In the genomic region with DNA sequence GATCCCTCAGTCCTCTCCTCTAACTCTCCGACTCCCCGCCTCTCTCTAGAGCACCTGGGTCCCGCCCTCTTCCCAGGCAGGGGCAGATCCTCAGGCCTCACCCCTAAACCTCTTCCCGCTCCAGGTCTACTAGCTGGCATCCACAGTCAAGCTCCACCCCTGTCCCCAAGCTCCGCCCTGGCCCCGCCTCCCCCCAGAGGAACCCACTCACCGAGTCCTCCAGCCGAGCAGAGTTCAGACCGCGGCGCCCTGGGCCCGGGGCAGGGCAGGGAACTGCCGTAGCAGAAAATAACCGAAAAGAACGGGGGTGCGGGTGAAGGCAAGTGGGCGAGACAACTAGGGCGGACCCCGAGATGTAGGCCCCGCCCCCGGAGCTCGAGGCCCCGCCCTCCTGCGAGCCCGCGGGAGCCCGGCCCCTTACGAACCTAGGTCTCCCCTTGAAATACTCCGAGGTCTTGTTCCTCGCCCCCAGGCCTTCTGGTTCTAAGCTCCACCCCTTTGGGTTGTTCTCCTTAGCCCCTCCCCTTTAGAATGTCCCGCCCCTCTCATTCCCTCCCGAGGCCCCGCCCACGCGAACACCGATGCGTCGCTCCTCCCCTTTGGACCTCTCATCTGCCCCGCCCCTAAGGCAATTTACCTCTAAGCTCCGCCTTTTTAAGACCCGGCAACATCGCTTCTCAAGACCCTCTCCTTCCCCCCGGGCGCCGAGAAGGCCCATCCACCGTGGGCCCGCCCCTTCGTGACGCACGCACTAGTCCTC, we compare ENCODE assay signal across 8 cellular contexts. TPM values are rescaled to one million over a fixed set of nuclear protein-coding genes. Genes with fewer than 3 reads are reported as not detected.
DNase-seq lines count a peak whose midpoint lies in the region; ATAC-seq, FAIRE-seq and TF ChIP-seq lines count a peak whose summit lies in the region.

Gene GGN, minus strand, starts transcription at position 485 of the 760 bp plus-strand sequence. CDS start 773 bp downstream, outside the sequence.

- peak within 1 kb of the TSS; percentile 89 for H3K4me3 ChIP-seq in astrocyte (ENCODE audit: insufficient read depth, low read depth, low read length)

- FAIRE-seq in astrocyte (lab: Jason Lieb, UNC) = no peak

- peaks cover 35% of the 10 kb centered on the region for H4K20me1 ChIP-seq in astrocyte (ENCODE audit: insufficient read depth, low read length)

- peaks cover 25% of the 10 kb centered on the region for H3K4me1 ChIP-seq in astrocyte (ENCODE audit: insufficient read depth, low read length)

- no peaks in the 10 kb centered on the region for H3K27me3 ChIP-seq in astrocyte (ENCODE audit: insufficient read depth, low read length)

- TF ChIP-seq CTCF in astrocyte (IDR thresholded peaks at IDR 0.05; ENCODE audit: insufficient read depth, low read depth, low read length) = no peak

- H3K27ac Mint-ChIP-seq in astrocyte (ENCODE audit: unreplicated experiment) = peak within 1 kb of the TSS; percentile 97

- ATAC-seq in GM21576 (IDR thresholded peaks at IDR 0.05; ENCODE audit: unreplicated experiment) = peak; percentile 45

- H3K27ac ChIP-seq in astrocyte (ENCODE audit: low read depth, low read length) = peak within 1 kb of the TSS; percentile 84

- H3K4me2 ChIP-seq in astrocyte (ENCODE audit: low read length) = peak within 1 kb of the TSS; percentile 97

- H3K79me2 ChIP-seq in astrocyte (ENCODE audit: insufficient read depth, low read length) = peaks cover 24% of the 10 kb centered on the region

- peaks cover 3% of the 10 kb centered on the region for H3K9me3 Mint-ChIP-seq in astrocyte (ENCODE audit: unreplicated experiment)

- H3K36me3 Mint-ChIP-seq in astrocyte (ENCODE audit: low read depth, unreplicated experiment) = peaks cover 12% of the 10 kb centered on the region

- peak within 1 kb of the TSS; percentile 51 for H2AFZ ChIP-seq in astrocyte (ENCODE audit: low read depth, low read length)

- H3K9ac ChIP-seq in astrocyte (ENCODE audit: low read length) = peak within 1 kb of the TSS; percentile 90

- no peaks in the 10 kb centered on the region for H3K9me3 ChIP-seq in astrocyte (ENCODE audit: insufficient read depth, low read depth, low read length)

- peaks cover 12% of the 10 kb centered on the region for H3K4me1 Mint-ChIP-seq in astrocyte (ENCODE audit: low read depth, unreplicated experiment)

- H3K27me3 Mint-ChIP-seq in astrocyte (ENCODE audit: low read depth, unreplicated experiment) = no peaks in the 10 kb centered on the region

- H3K4me3 Mint-ChIP-seq in astrocyte (ENCODE audit: unreplicated experiment) = peak within 1 kb of the TSS; percentile 95

- DNase-seq in AML-193 (lab: John Stamatoyannopoulos, UW) = peak; percentile 17 to 51
- DNase-seq in NCI-H146 (lab: John Stamatoyannopoulos, UW) = peak; percentile 95
- peak; percentile 95 for DNase-seq in T1000 (lab: John Stamatoyannopoulos, UW)
- DNase-seq in astrocyte (ENCODE audit: low read depth) = peak; percentile 86
- peak; percentile 97 for DNase-seq in hepatic stellate cell (ENCODE audit: low spot score)
- DNase-seq in pulmonary artery endothelial cell (ENCODE audit: low read depth, low spot score) = peak; percentile 81
- DNase-seq in ureter (ENCODE audit: low spot score) = peak; percentile 89

- H3K36me3 ChIP-seq in astrocyte (ENCODE audit: insufficient read depth, low read length) = peaks cover 4% of the 10 kb centered on the region

RNA-seq across cellular contexts. Expression of gene GGN, which starts in this region (rescaled TPM):
- 2.1 and 2.8 TPM in 2 replicates for total RNA-seq in astrocyte
- total RNA-seq in pulmonary artery endothelial cell = 0.33 and 0.35 TPM in 2 replicates
- 0.86 TPM for total RNA-seq in ureter

Comparison
In these comparisons a context has a peak if more than half of its experiments do, and no peak if none do; other contexts are left out.
1. Peak in every context shown above with its lines: DNase-seq, ATAC-seq, H3K4me3 ChIP-seq and H3K27ac ChIP-seq.
2. Peak in DNase-seq in pulmonary artery endothelial cell; RNA of the gene not detected or under 1 TPM.
3. Peak in DNase-seq in ureter; RNA of the gene not detected or under 1 TPM.
4. DNase-seq: peak in every context shown above with its lines; median percentile 97 in hepatic stellate cell; 95 in NCI-H146; 95 in T1000; 89 in ureter; 86 in astrocyte; 81 in pulmonary artery endothelial cell; 34 in AML-193.